Comparison of ENCODE assay signal across 11 cellular contexts in the genomic region with DNA sequence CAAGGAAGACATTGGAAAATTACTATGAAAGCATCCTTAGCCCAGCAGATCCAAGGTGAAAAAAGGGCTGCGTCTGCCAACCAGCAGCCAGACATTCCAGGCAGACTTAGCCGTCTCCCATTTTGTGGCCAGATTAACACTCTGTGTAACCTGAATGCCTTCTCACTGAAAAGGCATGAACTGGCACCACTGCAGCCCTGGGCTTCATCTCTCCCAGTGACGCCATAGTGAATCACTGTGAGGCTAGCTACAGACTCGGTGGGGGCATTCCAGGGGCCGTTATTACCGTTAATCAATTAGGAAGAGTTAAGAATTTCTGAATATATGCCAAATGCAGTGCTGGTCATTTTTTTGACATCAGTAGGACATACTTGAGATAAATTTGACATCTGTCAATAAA.
DNase-seq lines count a peak whose midpoint lies in the region; ATAC-seq and TF ChIP-seq lines count a peak whose summit lies in the region.
"Had no signal": no experiment of that assay in that cellular context is flagged by ENCODE, and none has a peak within 500 bp of the region (broad histone marks: within the 10 kb centered on the region; RNA-seq: fewer than 3 reads in every experiment).

No MANE protein-coding gene starts in this region.

- POLR2A ChIA-PET in WTC11 (lab: Charles Lee) = no interaction called here

- TF ChIP-seq CTCF in foreskin fibroblast (IDR thresholded peaks at IDR 0.05; ENCODE audit: low read depth, low read length) (no peak), psoas muscle (IDR thresholded peaks at IDR 0.05) (no peak), WTC11 (IDR thresholded peaks at IDR 0.05) (no peak)

- H3K36me3 ChIP-seq in psoas muscle (ENCODE audit: insufficient read depth in 1 of 2, low read depth in 1 of 2) = no peaks in the 10 kb centered on the region

- H3K36me3 Mint-ChIP-seq in WTC11 = no peaks in the 10 kb centered on the region
- H3K36me3 Mint-ChIP-seq: activated naive CD8-positive, alpha-beta T cell treated with anti-CD3 and anti-CD28 coated beads for 36 hours had no signal

- no peak overlapping the region for H3K27ac ChIP-seq in psoas muscle

- no peak overlapping the region for H3K4me3 Mint-ChIP-seq in WTC11
- H3K4me3 Mint-ChIP-seq: activated B cell treated with CpG ODN at 0.5 μM for 24 hours; activated naive CD8-positive, alpha-beta T cell treated with anti-CD3 and anti-CD28 coated beads for 36 hours had no signal

- in situ Hi-C loops in G401 (cut with HindIII; ENCODE audit: low sequenced_read_pairs) = no loop called here

- peaks cover 19% of the 10 kb centered on the region for H3K4me1 Mint-ChIP-seq in WTC11
- H3K4me1 Mint-ChIP-seq: activated naive CD8-positive, alpha-beta T cell treated with anti-CD3 and anti-CD28 coated beads for 36 hours had no signal

- ATAC-seq in psoas muscle (peak; percentile 94 to 99 (median 96)), WTC11 (no peak), HG03039 (IDR thresholded peaks at IDR 0.05; ENCODE audit: unreplicated experiment) (no peak)

- H3K4me3 ChIP-seq in foreskin fibroblast (ENCODE audit: low read depth in 1 of 2, low read length in 2 of 2) = no peak overlapping the region
- no peak overlapping the region for H3K4me3 ChIP-seq in psoas muscle

- no peaks in the 10 kb centered on the region for H3K9me3 ChIP-seq in psoas muscle

- H3K9me3 Mint-ChIP-seq in WTC11 = no peaks in the 10 kb centered on the region
- H3K9me3 Mint-ChIP-seq: activated B cell treated with CpG ODN at 0.5 μM for 24 hours; activated naive CD8-positive, alpha-beta T cell treated with anti-CD3 and anti-CD28 coated beads for 36 hours had no signal

- peak; percentile 55 for DNase-seq in G401 (ENCODE audit: low spot score)
- peak; percentile 47 to 71 for DNase-seq in SW 1271 (lab: John Stamatoyannopoulos, UW)
- peak; percentile 94 to 97 for DNase-seq in foreskin fibroblast
- DNase-seq in psoas muscle = peak; percentile 35 to 67
- no peak for DNase-seq in WTC11 (ENCODE audit: low spot score)
- no peak for DNase-seq in stimulated activated CD4-positive, alpha-beta T cell treated with anti-CD3 and anti-CD28 coated beads, Interleukin-2, amount 100 ng/mL, for 48 hours
- DNase-seq in MV-4-11 (lab: John Stamatoyannopoulos, UW) = no peak
- DNase-seq: activated B cell treated with CpG ODN at 0.5 μM for 24 hours; activated naive CD8-positive, alpha-beta T cell treated with anti-CD3 and anti-CD28 coated beads for 36 hours; NCI-H2227 treated with DMSO at 0.1 percent for 48 hours had no signal

- no peak overlapping the region for H3K27ac Mint-ChIP-seq in WTC11
- H3K27ac Mint-ChIP-seq: activated B cell treated with CpG ODN at 0.5 μM for 24 hours; activated naive CD8-positive, alpha-beta T cell treated with anti-CD3 and anti-CD28 coated beads for 36 hours had no signal

- H3K27me3 ChIP-seq in psoas muscle (ENCODE audit: insufficient read depth in 3 of 3, low read length in 2 of 3) = no peaks in the 10 kb centered on the region

- CTCF ChIA-PET in WTC11 (lab: Charles Lee) = no interaction called here

- intact Hi-C loops in psoas muscle (cut with DNase I) = loop anchor here (5.0 to 10.0 kb wide), 4 partner anchors 631 to 821 kb away; a partner anchor contains a TSS

- WGBS in psoas muscle, 3 donors = 21 to 29% (median 25%) methylated on average over 6 of the region's 6 CpGs

- no peaks in the 10 kb centered on the region for H3K4me1 ChIP-seq in psoas muscle

- no peaks in the 10 kb centered on the region for H3K27me3 Mint-ChIP-seq in WTC11 (ENCODE audit: low read depth)
- H3K27me3 Mint-ChIP-seq: activated B cell treated with CpG ODN at 0.5 μM for 24 hours had no signal

TF ChIP-seq in WTC11, 78 proteins besides CTCF, POLR2A, EP300 and RAD21:
- TF ChIP-seq ZNF396 (CRISPR knock-in tag; IDR thresholded peaks at IDR 0.05; ENCODE audit: borderline replicate concordance) (no peak), MXD4 (CRISPR knock-in tag; IDR thresholded peaks at IDR 0.05; ENCODE audit: borderline replicate concordance) (no peak), ZBTB21 (CRISPR knock-in tag; IDR thresholded peaks at IDR 0.05; ENCODE audit: borderline replicate concordance) (no peak), NFE2L1 (CRISPR knock-in tag; IDR thresholded peaks at IDR 0.05) (no peak), ZNF263 (CRISPR knock-in tag; IDR thresholded peaks at IDR 0.05; ENCODE audit: low read depth) (no peak), HMGA2 (CRISPR knock-in tag; IDR thresholded peaks at IDR 0.05) (no peak), ZNF232 (CRISPR knock-in tag; IDR thresholded peaks at IDR 0.05) (no peak), GTF2I (CRISPR knock-in tag; conservative IDR thresholded peaks at IDR 0.05) (no peak)
TF ChIP-seq in WTC11: peak in this region for 0.

Comparison
In these comparisons a context has a peak if more than half of its experiments do, and no peak if none do; other contexts are left out.
1. DNase-seq: peak in G401 (single experiment), SW 1271 (2 of 2), foreskin fibroblast (2 of 2) and psoas muscle (2 of 2); none in WTC11 (single experiment), stimulated activated CD4-positive, alpha-beta T cell treated with anti-CD3 and anti-CD28 coated beads, Interleukin-2, amount 100 ng/mL, for 48 hours (0 of 2) and MV-4-11 (single experiment).
2. ATAC-seq: peak in psoas muscle (4 of 4); none in WTC11 (single experiment) and HG03039 (single experiment).